ENCODE assay signal across 8 cellular contexts in genomic region chr4:110341118-110341517, GRCh38.
DNase-seq lines count a peak whose midpoint lies in the region; ATAC-seq lines count a peak whose summit lies in the region.

No MANE protein-coding gene starts in this region.

- DNase-seq in EH (ENCODE audit: low read depth) (peak; percentile 5), M059J (ENCODE audit: low read depth) (peak; percentile 39), astrocyte of the hippocampus (ENCODE audit: low read depth, low spot score) (peak; percentile 22)

- ATAC-seq in GM18519 (IDR thresholded peaks at IDR 0.05; ENCODE audit: low FRiP score, unreplicated experiment), result peak; percentile 71
- ATAC-seq in GM19351 (IDR thresholded peaks at IDR 0.05; ENCODE audit: unreplicated experiment), result peak; percentile 70
- peak; percentile 55 for ATAC-seq in GM21723 (IDR thresholded peaks at IDR 0.05; ENCODE audit: unreplicated experiment)
- ATAC-seq in HG02973 (IDR thresholded peaks at IDR 0.05; ENCODE audit: unreplicated experiment), result peak; percentile 49
- peak; percentile 85 for ATAC-seq in HG03432 (IDR thresholded peaks at IDR 0.05; ENCODE audit: unreplicated experiment)

Comparison
In these comparisons a context has a peak if more than half of its experiments do, and no peak if none do; other contexts are left out.
1. Peak in every context shown above with its lines: DNase-seq and ATAC-seq.